ENCODE assay signal across 8 cellular contexts in genomic region chr1:161165742-161166668, GRCh38. TPM values are rescaled to one million over a fixed set of nuclear protein-coding genes. Genes with fewer than 3 reads are reported as not detected.
DNase-seq lines count a peak whose midpoint lies in the region; ATAC-seq, FAIRE-seq and TF ChIP-seq lines count a peak whose summit lies in the region.

TSS of gene PPOX (plus strand) at chr1:161166426. CDS start at chr1:161166848, 422 bp downstream.

- H3K4me1 ChIP-seq in breast epithelium (peaks cover 0 to 9% of the 10 kb centered on the region in 2 donors), small intestine (ENCODE audit: control insufficient read depth in 2 of 2, insufficient read depth in 1 of 2, low read depth in 1 of 2, low read length in 1 of 2) (peaks cover 2 to 3% of the 10 kb centered on the region in 2 donors)

- H3K4me3 ChIP-seq in breast epithelium (peak within 1 kb of the TSS; percentile 54 to 88 (median 86)), small intestine (ENCODE audit: low read depth in 1 of 2, low read length in 2 of 2) (peak within 1 kb of the TSS; percentile 42 to 61)

- TF ChIP-seq CTCF in VCaP (conservative IDR thresholded peaks at IDR 0.05) (peak; percentile 38), breast epithelium (IDR thresholded peaks at IDR 0.05) (peak; percentile 9 to 33 (median 31))

- no peaks in the 10 kb centered on the region for H3K27me3 ChIP-seq in breast epithelium
- H3K27me3 ChIP-seq in small intestine (ENCODE audit: control insufficient read depth in 2 of 2, insufficient read depth in 2 of 2, low read length in 2 of 2): no peaks in the 10 kb centered on the region

- H3K9me3 ChIP-seq in breast epithelium (no peaks in the 10 kb centered on the region), small intestine (ENCODE audit: control insufficient read depth, low read depth) (no peaks in the 10 kb centered on the region)

- intact Hi-C loops in breast epithelium (cut with DNase I; ENCODE audit: low total_unique reads): no loop called here

- WGBS in small intestine, 3 donors: 0% methylated on average over 54 of the region's 54 CpGs

- peak; percentile 32 for TF ChIP-seq POLR2A in breast epithelium (IDR thresholded peaks at IDR 0.05)

- DNase-seq in AG08395 (ENCODE audit: low spot score): peak; percentile 94
- peak; percentile 96 for DNase-seq in NCI-H2196 treated with DMSO at 0.1 percent for 48 hours (lab: John Stamatoyannopoulos, UW; ENCODE audit: unreplicated experiment)
- DNase-seq in breast epithelium (ENCODE audit: low spot score in 2 of 2): peak; percentile 97 to 98
- DNase-seq in iPS-NIHi11 (ENCODE audit: low spot score): peak; percentile 92
- DNase-seq in small intestine: peak; percentile 99

- ATAC-seq in GM18873 (IDR thresholded peaks at IDR 0.05; ENCODE audit: low FRiP score, unreplicated experiment): peak; percentile 89
- peak; percentile 92 for ATAC-seq in HG03139 (IDR thresholded peaks at IDR 0.05; ENCODE audit: unreplicated experiment)

- H3K27ac ChIP-seq in VCaP (peak within 1 kb of the TSS; percentile 79), breast epithelium (peak within 1 kb of the TSS; percentile 92 to 93), small intestine (ENCODE audit: low read depth in 1 of 2, low read length in 1 of 2) (peak within 1 kb of the TSS; percentile 69 to 95)

- FAIRE-seq in small intestine (lab: Jason Lieb, UNC): no peak

- H3K36me3 ChIP-seq in breast epithelium (no peaks in the 10 kb centered on the region), small intestine (ENCODE audit: control insufficient read depth in 2 of 2, insufficient read depth in 2 of 2, low read length in 2 of 2) (peaks cover 0 to under 1% of the 10 kb centered on the region in 2 donors)

RNA-seq across cellular contexts. Expression of gene PPOX, which starts in this region (rescaled TPM):
- 10 to 100 TPM; 19.5 to 26.8 (median 25.2) TPM for total RNA-seq in breast epithelium
- polyA plus RNA-seq in small intestine: 10 to 100 TPM; 12.6 to 51.9 (median 18.1) TPM

Comparison
In these comparisons a context has a peak if more than half of its experiments do, and no peak if none do; other contexts are left out.
1. Peak in every context shown above with its lines: DNase-seq, ATAC-seq, H3K4me3 ChIP-seq and H3K27ac ChIP-seq.